In genomic region chr3:42025388-42026138, GRCh38 we compare ENCODE assay signal across 8 cellular contexts.
DNase-seq lines count a peak whose midpoint lies in the region; ATAC-seq, FAIRE-seq and TF ChIP-seq lines count a peak whose summit lies in the region.

No MANE protein-coding gene starts in this region.

- DNase-seq in AG08395 (ENCODE audit: low spot score) = peak; percentile 93
- DNase-seq in HK-2 (ENCODE audit: unreplicated experiment) = peak; percentile 51
- peak; percentile 97 for DNase-seq in NCI-H82 treated with DMSO at 0.1 percent for 48 hours (lab: John Stamatoyannopoulos, UW; ENCODE audit: unreplicated experiment)
- peak; percentile 85 to 94 (median 88) for DNase-seq in K562 (ENCODE audit: extremely low read depth in 1 of 4, low spot score in 3 of 4)
- peak in 47 of 51 donors; percentile 20 to 91 (median 78) for DNase-seq in hypothalamus (lab: John Stamatoyannopoulos, UW)
- peak; percentile 92 for DNase-seq in pulmonary artery endothelial cell (ENCODE audit: low read depth, low spot score)

- intact Hi-C loops in K562 (cut with micrococcal nuclease) = no loop called here

- TF ChIP-seq EP300 in K562 (IDR thresholded peaks at IDR 0.05; ENCODE audit: low read length) = peak; percentile 31

- peaks cover 21 to 28% of the 10 kb centered on the region in 2 experiments for H3K4me1 ChIP-seq in K562 (replicated peaks in 1 of 2; ENCODE audit: control insufficient read depth in 2 of 2, insufficient read depth in 2 of 2, low read length in 2 of 2)

- peak overlapping the region; percentile 53 for H3K27ac ChIP-seq in K562 (ENCODE audit: extremely low read depth, low read depth, low read length)

- in situ Hi-C loops in K562 (cut with MboI) = no loop called here

- FAIRE-seq in K562 (lab: Jason Lieb, UNC) = peak; percentile 84

- TF ChIP-seq POLR2A in K562 (conservative IDR thresholded peaks at IDR 0.05) = 0 out of 2 replicates have a peak, but pooled peaks have one; percentile 29

- H2AFZ ChIP-seq in K562 (ENCODE audit: low read depth, low read length) = no peak overlapping the region

- H4K20me1 ChIP-seq in K562 (replicated peaks; ENCODE audit: control insufficient read depth, insufficient read depth, low read length) = peaks cover 24% of the 10 kb centered on the region; the same call in 1 of the 2 replicates

- CTCF ChIA-PET in K562 (lab: Yijun Ruan, JAX; ENCODE audit: low intra/inter-chr PET ratio) = no interaction called here

- POLR2A ChIA-PET in K562 (lab: Yijun Ruan, JAX) = interaction anchor here (0.6 to 3.4 kb wide), 9 partner anchors 9 to 100 kb away, joined by 3 to 32 read pairs (median 5); no protein-coding TSS in a partner anchor

- ATAC-seq in GM18499 (IDR thresholded peaks at IDR 0.05; ENCODE audit: insufficient read depth, unreplicated experiment) (peak; percentile 45), K562 (peak; percentile 86), HG03139 (IDR thresholded peaks at IDR 0.05; ENCODE audit: unreplicated experiment) (no peak)

- H3K9me1 ChIP-seq in K562 (ENCODE audit: control insufficient read depth, insufficient read depth, low read length) = no peaks in the 10 kb centered on the region

- TF ChIP-seq CTCF in K562 (IDR thresholded peaks at IDR 0.05 in 2 of 3, conservative IDR thresholded peaks at IDR 0.05 in 1 of 3; ENCODE audit: insufficient read depth in 2 of 3, low read depth in 1 of 3, low read length in 3 of 3) = no peak

- peaks cover 65% of the 10 kb centered on the region for H3K79me2 ChIP-seq in K562 (ENCODE audit: control insufficient read depth, insufficient read depth, low read length)

- H3K9me3 ChIP-seq in K562 (replicated peaks; ENCODE audit: control insufficient read depth, insufficient read depth, low read depth, low read length) = no peaks in the 10 kb centered on the region

- H3K4me3 ChIP-seq in K562 = no peak overlapping the region; the same call in 1 of the 2 replicates

- H3K27me3 ChIP-seq in K562 (ENCODE audit: control insufficient read depth in 2 of 2, insufficient read depth in 2 of 2, low read length in 2 of 2) = no peaks in the 10 kb centered on the region

- H3K36me3 ChIP-seq in K562 (ENCODE audit: control insufficient read depth, insufficient read depth, low read length) = no peaks in the 10 kb centered on the region

- BruUV-seq in K562 (replicated peaks; lab: Mats Ljungman, UMichigan) = no TSS peak

- peak overlapping the region in 1 of 2 experiments; percentile 34; a peak in 2 of 4 replicates for H3K9ac ChIP-seq in K562 (ENCODE audit: insufficient read depth in 1 of 2, low read depth in 2 of 2, low read length in 2 of 2)

- WGBS in K562 (ENCODE audit: insufficient coverage, low coverage, missing lambda C conversion rate) = 0% methylated on average over 5 of the region's 7 CpGs

- peak overlapping the region; percentile 50 for H3K4me2 ChIP-seq in K562 (ENCODE audit: insufficient read depth, low read length)

- TF ChIP-seq RAD21 in K562 (CRISPR knock-in tag; conservative IDR thresholded peaks at IDR 0.05 in 1 of 2, IDR thresholded peaks at IDR 0.05 in 1 of 2) = peak in 1 of 2 experiments; percentile 13; a peak in 1 of 4 replicates

TF ChIP-seq in K562, 482 proteins besides CTCF, POLR2A, EP300 and RAD21 (continues in another document):
- TF ChIP-seq MEF2D (tag; conservative IDR thresholded peaks at IDR 0.05; ENCODE audit: low read depth) (peak; percentile 90), ZNF407 (IDR thresholded peaks at IDR 0.05; ENCODE audit: low read depth) (no peak), ARID2 (IDR thresholded peaks at IDR 0.05) (peak; percentile 74), ATF1 (CRISPR knock-in tag; IDR thresholded peaks at IDR 0.05) (no peak), ATF1 (tag; IDR thresholded peaks at IDR 0.05) (peak; percentile 33; the same call in 1 of the 2 replicates), HMGN3 (IDR thresholded peaks at IDR 0.05; ENCODE audit: borderline replicate concordance, extremely low read depth, insufficient read length, low read depth, low read length) (no peak), THRAP3 (IDR thresholded peaks at IDR 0.05; ENCODE audit: borderline replicate concordance) (peak; percentile 86), ELF4 (CRISPR knock-in tag; IDR thresholded peaks at IDR 0.05) (peak; percentile 91), XRCC4 (IDR thresholded peaks at IDR 0.05; ENCODE audit: extremely low read depth, insufficient read depth, insufficient read length) (no peak), ZNF24 (IDR thresholded peaks at IDR 0.05) (no peak), ZBTB8A (IDR thresholded peaks at IDR 0.05; ENCODE audit: partially characterized antibody) (no peak), ESRRA (IDR thresholded peaks at IDR 0.05; ENCODE audit: borderline replicate concordance, low read depth) (0 out of 2 replicates have a peak, but pooled peaks have one; percentile 31), TCF3 (CRISPR knock-in tag; IDR thresholded peaks at IDR 0.05) (peak; percentile 42), ATF7 (IDR thresholded peaks at IDR 0.05) (peak; percentile 94), MTA2 (IDR thresholded peaks at IDR 0.05; ENCODE audit: low read depth) (peak; percentile 16; the same call in 1 of the 2 replicates), MNT (conservative IDR thresholded peaks at IDR 0.05) (peak; percentile 59 to 83), PHB2 (IDR thresholded peaks at IDR 0.05; ENCODE audit: low read depth) (peak; percentile 48; the same call in 1 of the 2 replicates), PURB (CRISPR knock-in tag; IDR thresholded peaks at IDR 0.05; ENCODE audit: low read depth) (no peak), TRIM24 (IDR thresholded peaks at IDR 0.05) (0 out of 4 replicates have a peak, but pooled peaks of 1 of the 2 experiments have one; percentile 26), ZBTB7A (IDR thresholded peaks at IDR 0.05; ENCODE audit: borderline replicate concordance, control insufficient read depth, low read depth, low read length) (no peak; the same call in 1 of the 2 replicates)
